ENCODE assay signal across 19 cellular contexts in genomic region chr20:445514-446336, GRCh38. TPM values are rescaled to one million over a fixed set of nuclear protein-coding genes. Genes with fewer than 3 reads are reported as not detected.
DNase-seq lines count a peak whose midpoint lies in the region; ATAC-seq, FAIRE-seq and TF ChIP-seq lines count a peak whose summit lies in the region.
"Had no signal": no experiment of that assay in that cellular context is flagged by ENCODE, and none has a peak within 500 bp of the region (broad histone marks: within the 10 kb centered on the region; RNA-seq: fewer than 3 reads in every experiment).

No MANE protein-coding gene starts in this region.

- DNase-seq in G401 (ENCODE audit: low spot score) (peak; percentile 24), LNCaP clone FGC (ENCODE audit: low read depth) (peak; percentile 69), dorsolateral prefrontal cortex (peak in 1 of 10 donors; percentile 14), osteocyte (ENCODE audit: extremely low spot score, unreplicated experiment) (no peak), T-helper 17 cell (no peak), frontal cortex (ENCODE audit: low spot score in 2 of 2) (no peak)
- DNase-seq: activated CD4-positive, alpha-beta T cell treated with anti-CD3 and anti-CD28 coated beads, Interleukin-2, amount 10 ng/mL, durations not matched to agents 24 days and 14 days; activated naive CD4-positive, alpha-beta T cell treated with anti-CD3 and anti-CD28 coated beads, Interleukin-2, amount 10 ng/mL, durations not matched to agents 7 days and 5 days; DMS 273 treated with DMSO at 0.1 percent for 48 hours; H7; NCI-H1417 treated with DMSO at 0.1 percent for 48 hours; NCI-H446 treated with DMSO at 0.1 percent for 48 hours; small intestine had no signal

- H3K4me1 Mint-ChIP-seq in osteocyte (ENCODE audit: unreplicated experiment) (peaks cover 33% of the 10 kb centered on the region), T-helper 17 cell (peaks cover 11% of the 10 kb centered on the region)

- no peak overlapping the region for H3K4me3 Mint-ChIP-seq in osteocyte (ENCODE audit: unreplicated experiment)
- H3K4me3 Mint-ChIP-seq in T-helper 17 cell, result no peak overlapping the region
- H3K4me3 Mint-ChIP-seq: activated CD4-positive, alpha-beta T cell treated with anti-CD3 and anti-CD28 coated beads, Interleukin-2, amount 10 ng/mL, durations not matched to agents 24 days and 14 days; activated naive CD4-positive, alpha-beta T cell treated with anti-CD3 and anti-CD28 coated beads, Interleukin-2, amount 10 ng/mL, durations not matched to agents 7 days and 5 days had no signal

- no peaks in the 10 kb centered on the region for H3K27me3 Mint-ChIP-seq in osteocyte (ENCODE audit: unreplicated experiment)
- H3K27me3 Mint-ChIP-seq in T-helper 17 cell, result no peaks in the 10 kb centered on the region
- H3K27me3 Mint-ChIP-seq: activated CD4-positive, alpha-beta T cell treated with anti-CD3 and anti-CD28 coated beads, Interleukin-2, amount 10 ng/mL, durations not matched to agents 24 days and 14 days; activated naive CD4-positive, alpha-beta T cell treated with anti-CD3 and anti-CD28 coated beads, Interleukin-2, amount 10 ng/mL, durations not matched to agents 7 days and 5 days had no signal

- in situ Hi-C loops in G401 (cut with HindIII; ENCODE audit: low sequenced_read_pairs), result no loop called here

- FAIRE-seq in frontal cortex (lab: Jason Lieb, UNC), result no peak
- FAIRE-seq: small intestine had no signal

- H3K36me3 Mint-ChIP-seq in osteocyte (ENCODE audit: unreplicated experiment) (peaks cover 20% of the 10 kb centered on the region), T-helper 17 cell (ENCODE audit: low read depth) (peaks cover 4% of the 10 kb centered on the region)

- no peak for ATAC-seq in activated CD4-positive, CD25-positive, alpha-beta regulatory T cell treated with anti-CD3 and anti-CD28 coated beads, Interleukin-2, amount 50 U/mL, for 24 hours
- no peak for ATAC-seq in T-helper 17 cell
- ATAC-seq: gastroesophageal sphincter had no signal

- H3K9me3 ChIP-seq in T-helper 17 cell (ENCODE audit: control insufficient read depth, low read length, poor library complexity, severe bottlenecking), result no peaks in the 10 kb centered on the region
- H3K9me3 ChIP-seq: BLaER1 treated with 17β-estradiol and CSF1 and Interleukin-3, amounts not matched to agents 10 nM and 100 nM; gastroesophageal sphincter; thoracic aorta had no signal

- H3K4me3 ChIP-seq in LNCaP clone FGC (ENCODE audit: low read depth, low read length), result no peak overlapping the region
- H3K4me3 ChIP-seq in dorsolateral prefrontal cortex, result peak overlapping the region in 1 of 59 donors; percentile 1
- H3K4me3 ChIP-seq: BLaER1 treated with 17β-estradiol and CSF1 and Interleukin-3, amounts not matched to agents 10 nM and 100 nM; coronary artery; gastroesophageal sphincter; thoracic aorta had no signal

- H3K27ac ChIP-seq in dorsolateral prefrontal cortex, result peak overlapping the region in 39 of 59 donors; percentile 6 to 80 (median 43)
- H3K27ac ChIP-seq: BLaER1 treated with 17β-estradiol and CSF1 and Interleukin-3, amounts not matched to agents 10 nM and 100 nM; gastroesophageal sphincter; parathyroid adenoma had no signal

- H3K9me3 Mint-ChIP-seq in osteocyte (ENCODE audit: unreplicated experiment), result no peaks in the 10 kb centered on the region
- H3K9me3 Mint-ChIP-seq: activated CD4-positive, alpha-beta T cell treated with anti-CD3 and anti-CD28 coated beads, Interleukin-2, amount 10 ng/mL, durations not matched to agents 24 days and 14 days; activated naive CD4-positive, alpha-beta T cell treated with anti-CD3 and anti-CD28 coated beads, Interleukin-2, amount 10 ng/mL, durations not matched to agents 7 days and 5 days had no signal

- H3K27me3 ChIP-seq in dorsolateral prefrontal cortex, result no peaks in the 10 kb centered on the region
- H3K27me3 ChIP-seq: BLaER1 treated with 17β-estradiol and CSF1 and Interleukin-3, amounts not matched to agents 10 nM and 100 nM; gastroesophageal sphincter had no signal

- TF ChIP-seq CTCF in LNCaP clone FGC (IDR thresholded peaks at IDR 0.05; ENCODE audit: control insufficient read depth, extremely low read depth, insufficient read depth), result no peak
- no peak for TF ChIP-seq CTCF in dorsolateral prefrontal cortex (IDR thresholded peaks at IDR 0.05 in 54 of 56, conservative IDR thresholded peaks at IDR 0.05 in 2 of 56; ENCODE audit: low read depth in 1 of 56, partially characterized antibody in 56 of 56)
- no peak for TF ChIP-seq CTCF in osteocyte (IDR thresholded peaks at IDR 0.05)

- intact Hi-C loops in dorsolateral prefrontal cortex (cut with DNase I), result no loop called here

- H3K27ac Mint-ChIP-seq in osteocyte (ENCODE audit: unreplicated experiment) (peak overlapping the region; percentile 91), T-helper 17 cell (no peak overlapping the region)
- H3K27ac Mint-ChIP-seq: activated CD4-positive, alpha-beta T cell treated with anti-CD3 and anti-CD28 coated beads, Interleukin-2, amount 10 ng/mL, durations not matched to agents 24 days and 14 days had no signal

RNA-seq across cellular contexts. Expression of gene TBC1D20, which starts 16.6 kb away (rescaled TPM):
- total RNA-seq in G401 (2014; rRNA removed; shearing (Covaris generic)), result 13.5 and 17.4 TPM in 2 replicates
- total RNA-seq in dorsolateral prefrontal cortex, result 10 to 100 TPM; 29.0 to 51.1 (median 39.1) TPM
- total RNA-seq in osteocyte, result 52.8 and 54.1 TPM in 2 replicates
- 10 to 100 TPM; 20.6 to 29.4 TPM for total RNA-seq in T-helper 17 cell
- total RNA-seq in frontal cortex, result 12.6 TPM

RNA-seq across cellular contexts. Expression of gene RBCK1, which starts 37.6 kb away (rescaled TPM):
- 52.4 and 58.5 TPM in 2 replicates for total RNA-seq in G401 (2014; rRNA removed; shearing (Covaris generic))
- total RNA-seq in dorsolateral prefrontal cortex, result 10 to 100 TPM; 36.6 to 92.7 (median 62.0) TPM
- 103 and 119 TPM in 2 replicates for total RNA-seq in osteocyte
- total RNA-seq in T-helper 17 cell, result 10 to 100 TPM; 62.1 to 72.7 TPM
- 15.1 TPM for total RNA-seq in frontal cortex

Comparison
In these comparisons a context has a peak if more than half of its experiments do, and no peak if none do; other contexts are left out.
1. DNase-seq: peak in G401 (single experiment) and LNCaP clone FGC (single experiment); none in osteocyte (single experiment), T-helper 17 cell (0 of 3) and frontal cortex (0 of 2).